Comparison of ENCODE assay signal across 11 cellular contexts in the genomic region with DNA sequence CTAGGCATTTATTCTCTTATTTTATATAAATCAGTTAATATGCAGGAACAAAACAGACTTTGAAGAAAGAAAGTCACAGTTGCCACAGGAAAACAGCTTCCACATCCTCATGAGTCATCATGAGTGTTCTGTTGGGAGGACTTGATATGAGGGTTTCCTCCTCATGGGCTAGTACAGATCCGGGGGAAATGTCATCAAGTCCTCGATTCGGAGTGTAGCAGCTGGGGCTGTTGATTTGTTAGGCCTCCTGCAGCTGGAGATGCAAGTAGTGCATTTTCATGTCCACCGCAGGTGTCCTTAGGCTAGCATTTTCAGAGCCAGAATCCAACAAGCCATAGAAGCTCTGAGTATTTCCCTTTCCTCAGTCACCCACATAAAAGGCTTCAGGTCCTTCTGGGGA. TPM values are rescaled to one million over a fixed set of nuclear protein-coding genes. Genes with fewer than 3 reads are reported as not detected.
DNase-seq lines count a peak whose midpoint lies in the region; ATAC-seq and TF ChIP-seq lines count a peak whose summit lies in the region.
"Had no signal": no experiment of that assay in that cellular context is flagged by ENCODE, and none has a peak within 500 bp of the region (broad histone marks: within the 10 kb centered on the region; RNA-seq: fewer than 3 reads in every experiment).

No MANE protein-coding gene starts in this region.

- no peaks in the 10 kb centered on the region for H3K27me3 ChIP-seq in trophoblast cell (ENCODE audit: insufficient read depth, low read length)

- CTCF ChIA-PET in activated CD4-positive, alpha-beta memory T cell treated with anti-CD3 and anti-CD28 coated beads, Interleukin-2, amount 10 ng/mL, durations not matched to agents 7 days and 5 days (lab: Charles Lee), result interaction anchor here (0.8 to 1.8 kb wide), 5 partner anchors 8 to 115 kb away, joined by 3 to 5 read pairs (median 3); no protein-coding TSS in a partner anchor
- CTCF ChIA-PET in HEK293T (lab: Yijun Ruan, JAX), result no interaction called here

- POLR2A ChIA-PET in activated CD4-positive, alpha-beta memory T cell treated with anti-CD3 and anti-CD28 coated beads, Interleukin-2, amount 10 ng/mL, durations not matched to agents 7 days and 5 days (lab: Charles Lee), result interaction anchor here (0.8 to 1.2 kb wide), 2 partner anchors 27 to 49 kb away, joined by 3 read pairs; partner anchors contain the start of gene REG4
- POLR2A ChIA-PET in HEK293T (lab: Yijun Ruan, JAX), result interaction anchor here (1.1 kb wide), 1 partner anchor 148 kb away, joined by 3 read pairs; the partner anchor contains the start of gene PHGDH

- no peak overlapping the region for H4K8ac ChIP-seq in trophoblast cell (ENCODE audit: low read depth, low read length)

- ATAC-seq in GM21825 (IDR thresholded peaks at IDR 0.05; ENCODE audit: unreplicated experiment), result no peak

- H3K4ac ChIP-seq in trophoblast cell (ENCODE audit: low read depth, low read length), result no peak overlapping the region

- H3K4me1 ChIP-seq in trophoblast cell (ENCODE audit: control insufficient read depth in 1 of 2, insufficient read depth in 2 of 2, low read length in 2 of 2), result no peaks in the 10 kb centered on the region

- no peak overlapping the region for H3K14ac ChIP-seq in trophoblast cell (ENCODE audit: low read length)

- no peak overlapping the region for H2AFZ ChIP-seq in trophoblast cell (ENCODE audit: insufficient read depth, low read length, poor library complexity)

- intact Hi-C loops in CD14-positive monocyte (cut with micrococcal nuclease), result no loop called here

- H2BK5ac ChIP-seq in trophoblast cell (ENCODE audit: low read depth, low read length, poor library complexity), result no peak overlapping the region

- H3K4me2 ChIP-seq in trophoblast cell (ENCODE audit: low read length), result no peak overlapping the region

- no peak overlapping the region for H4K12ac ChIP-seq in trophoblast cell (ENCODE audit: low read depth, low read length)

- no peak overlapping the region for H2BK120ac ChIP-seq in trophoblast cell (ENCODE audit: insufficient read depth, low read length, poor library complexity)

- H4K91ac ChIP-seq in trophoblast cell (ENCODE audit: low read depth, low read length), result no peak overlapping the region

- no peak for TF ChIP-seq CTCF in CD14-positive monocyte (IDR thresholded peaks at IDR 0.05)

- peaks cover 0 to 4% (median 0%) of the 10 kb centered on the region in 7 donors for H3K9me3 Mint-ChIP-seq in CD14-positive monocyte
- H3K9me3 Mint-ChIP-seq in activated CD4-positive, alpha-beta memory T cell treated with anti-CD3 and anti-CD28 coated beads, Interleukin-2, amount 10 ng/mL, durations not matched to agents 7 days and 5 days, result no peaks in the 10 kb centered on the region

- no peaks in the 10 kb centered on the region for H3K9me3 ChIP-seq in trophoblast cell (ENCODE audit: insufficient read depth, low read depth, low read length)

- peak overlapping the region; percentile 52 to 87 (median 70) for H3K27ac Mint-ChIP-seq in CD14-positive monocyte
- peak overlapping the region; percentile 66 for H3K27ac Mint-ChIP-seq in activated CD4-positive, alpha-beta memory T cell treated with anti-CD3 and anti-CD28 coated beads, Interleukin-2, amount 10 ng/mL, durations not matched to agents 7 days and 5 days

- peaks cover 0 to 2% (median 0%) of the 10 kb centered on the region in 3 donors for H3K27me3 Mint-ChIP-seq in CD14-positive monocyte (ENCODE audit: low read depth in 3 of 3)
- peaks cover 14% of the 10 kb centered on the region for H3K27me3 Mint-ChIP-seq in activated CD4-positive, alpha-beta memory T cell treated with anti-CD3 and anti-CD28 coated beads, Interleukin-2, amount 10 ng/mL, durations not matched to agents 7 days and 5 days

- no peak overlapping the region for H2AK5ac ChIP-seq in trophoblast cell (ENCODE audit: low read length)

- H3K27ac ChIP-seq in trophoblast cell (ENCODE audit: low read depth, low read length), result no peak overlapping the region

- no peak overlapping the region for H3K23ac ChIP-seq in trophoblast cell (ENCODE audit: low read length)

- no peaks in the 10 kb centered on the region for H3K36me3 ChIP-seq in trophoblast cell (ENCODE audit: control insufficient read depth in 1 of 2, insufficient read depth in 2 of 2, low read length in 2 of 2)

- no peak overlapping the region for H3K4me3 ChIP-seq in trophoblast cell (ENCODE audit: low read depth, low read length)

- no CpG with 5 or more reads among the region's 4 CpGs for WGBS in trophoblast cell (ENCODE audit: extremely low coverage, insufficient coverage, insufficient read length)

- H3K9ac ChIP-seq in trophoblast cell (ENCODE audit: low read length), result no peak overlapping the region

- no peak overlapping the region for H2BK12ac ChIP-seq in trophoblast cell (ENCODE audit: low read length)

- H3K79me2 ChIP-seq in trophoblast cell (ENCODE audit: control insufficient read depth, insufficient read depth, low read length, poor library complexity), result no peaks in the 10 kb centered on the region

- DNase-seq in CD14-positive monocyte (ENCODE audit: low spot score) (no peak), Kasumi-1 (lab: John Stamatoyannopoulos, UW) (peak; percentile 71 to 73), iris pigment epithelial cell (ENCODE audit: low read depth) (peak; percentile 83), trophoblast cell (no peak), NCI-H510A treated with DMSO at 0.1 percent for 48 hours (lab: John Stamatoyannopoulos, UW) (no peak), HEK293T (ENCODE audit: extremely low spot score) (no peak)
- peak; percentile 43 for DNase-seq in activated CD4-positive, alpha-beta memory T cell treated with anti-CD3 and anti-CD28 coated beads, Interleukin-2, amount 10 ng/mL, durations not matched to agents 7 days and 5 days
- DNase-seq: NCI-H1048 had no signal

- no peaks in the 10 kb centered on the region for H3K36me3 Mint-ChIP-seq in CD14-positive monocyte
- no peaks in the 10 kb centered on the region for H3K36me3 Mint-ChIP-seq in activated CD4-positive, alpha-beta memory T cell treated with anti-CD3 and anti-CD28 coated beads, Interleukin-2, amount 10 ng/mL, durations not matched to agents 7 days and 5 days (ENCODE audit: low read depth)

- peak overlapping the region in 1 of 2 donors; percentile 76 for H3K4me3 Mint-ChIP-seq in CD14-positive monocyte
- H3K4me3 Mint-ChIP-seq in activated CD4-positive, alpha-beta memory T cell treated with anti-CD3 and anti-CD28 coated beads, Interleukin-2, amount 10 ng/mL, durations not matched to agents 7 days and 5 days, result no peak overlapping the region

- H3K18ac ChIP-seq in trophoblast cell (ENCODE audit: low read length), result no peak overlapping the region

- no peaks in the 10 kb centered on the region for H3K79me1 ChIP-seq in trophoblast cell (ENCODE audit: low read length)

- H3K4me1 Mint-ChIP-seq in CD14-positive monocyte, result peaks cover 22% of the 10 kb centered on the region
- peaks cover 30% of the 10 kb centered on the region for H3K4me1 Mint-ChIP-seq in activated CD4-positive, alpha-beta memory T cell treated with anti-CD3 and anti-CD28 coated beads, Interleukin-2, amount 10 ng/mL, durations not matched to agents 7 days and 5 days

TF ChIP-seq in HEK293T, 16 proteins besides CTCF, POLR2A, EP300 and RAD21:
- TF ChIP-seq SP1 (IDR thresholded peaks at IDR 0.05), result no peak
- no peak for TF ChIP-seq FOXA1 (IDR thresholded peaks at IDR 0.05)

RNA-seq across cellular contexts. Expression of gene ADAM30, which starts 36.7 kb away (rescaled TPM):
- not detected for polyA plus RNA-seq in CD14-positive monocyte
- not detected for total RNA-seq in activated CD4-positive, alpha-beta memory T cell treated with anti-CD3 and anti-CD28 coated beads, Interleukin-2, amount 10 ng/mL, durations not matched to agents 7 days and 5 days
- polyA plus RNA-seq in trophoblast cell (2013), result not detected in 2 replicates
- total RNA-seq: dermis microvascular lymphatic vessel endothelial cell, H1 had no signal
- polyA plus RNA-seq: H1 had no signal

RNA-seq across cellular contexts. Expression of gene REG4, which starts 48.4 kb away (rescaled TPM):
- not detected for polyA plus RNA-seq in CD14-positive monocyte
- not detected for total RNA-seq in activated CD4-positive, alpha-beta memory T cell treated with anti-CD3 and anti-CD28 coated beads, Interleukin-2, amount 10 ng/mL, durations not matched to agents 7 days and 5 days
- not detected in 2 replicates for polyA plus RNA-seq in trophoblast cell (2013)
- total RNA-seq: dermis microvascular lymphatic vessel endothelial cell, H1 had no signal
- polyA plus RNA-seq: H1 had no signal

Comparison
In these comparisons a context has a peak if more than half of its experiments do, and no peak if none do; other contexts are left out.
1. DNase-seq: peak in Kasumi-1 (2 of 2), activated CD4-positive, alpha-beta memory T cell treated with anti-CD3 and anti-CD28 coated beads, Interleukin-2, amount 10 ng/mL, durations not matched to agents 7 days and 5 days (single experiment) and iris pigment epithelial cell (single experiment); none in CD14-positive monocyte (single experiment), trophoblast cell (0 of 2), NCI-H510A treated with DMSO at 0.1 percent for 48 hours (single experiment) and HEK293T (single experiment).